In genomic region chr1:226107471-226108460, GRCh38 we compare ENCODE assay signal across 11 cellular contexts. TPM values are rescaled to one million over a fixed set of nuclear protein-coding genes. Genes with fewer than 3 reads are reported as not detected.
A peak's percentile ranks its signal among the peaks of the same experiment; 100 is the strongest.
DNase-seq lines count a peak whose midpoint lies in the region; ATAC-seq, FAIRE-seq and TF ChIP-seq lines count a peak whose summit lies in the region.
"Had no signal": no experiment of that assay in that cellular context is flagged by ENCODE, and none has a peak within 500 bp of the region (broad histone marks: within the 10 kb centered on the region; RNA-seq: fewer than 3 reads in every experiment).

No MANE protein-coding gene starts in this region.

- POLR2A ChIA-PET in HEK293T (lab: Yijun Ruan, JAX) = interaction anchor here (1.8 to 5.7 kb wide), 4 partner anchors 13 to 45 kb away, joined by 11 to 47 read pairs (median 17); partner anchors contain the start of gene H3-3A

- no peaks in the 10 kb centered on the region for H3K36me3 Mint-ChIP-seq in dendritic cell treated with granulocyte-macrophage colony-stimulating factor and Interleukin-4, amounts not matched to agents 40 ng/mL and 50 ng/mL, for 4 days (ENCODE audit: low read depth)
- no peaks in the 10 kb centered on the region for H3K36me3 Mint-ChIP-seq in activated T-cell treated with anti-CD3 and anti-CD28 coated beads, Interleukin-2, amount 50 U/mL, for 24 hours (ENCODE audit: low read depth)

- CTCF ChIA-PET in HEK293T (lab: Yijun Ruan, JAX) = interaction anchor here (0.7 kb wide), 1 partner anchor 43 kb away, joined by 3 read pairs; no protein-coding TSS in a partner anchor

- ATAC-seq in HG03108 (IDR thresholded peaks at IDR 0.05; ENCODE audit: unreplicated experiment) = peak; percentile 27
- ATAC-seq in HG02852 (IDR thresholded peaks at IDR 0.05; ENCODE audit: unreplicated experiment) = no peak
- ATAC-seq: stimulated activated naive CD8-positive, alpha-beta T cell treated with anti-CD3 and anti-CD28 coated beads, Interleukin-15, Interleukin-2, amounts not matched to agents 100 U/mL and 50 U/mL, for 24 hours had no signal

- H3K4me3 Mint-ChIP-seq in dendritic cell treated with granulocyte-macrophage colony-stimulating factor and Interleukin-4, amounts not matched to agents 40 ng/mL and 50 ng/mL, for 4 days = no peak overlapping the region
- no peak overlapping the region for H3K4me3 Mint-ChIP-seq in activated T-cell treated with anti-CD3 and anti-CD28 coated beads, Interleukin-2, amount 50 U/mL, for 24 hours

- H3K27ac Mint-ChIP-seq in dendritic cell treated with granulocyte-macrophage colony-stimulating factor and Interleukin-4, amounts not matched to agents 40 ng/mL and 50 ng/mL, for 4 days = peak overlapping the region; percentile 96
- H3K27ac Mint-ChIP-seq in activated T-cell treated with anti-CD3 and anti-CD28 coated beads, Interleukin-2, amount 50 U/mL, for 24 hours = no peak overlapping the region

- no peak for TF ChIP-seq POLR2A in prostate gland (IDR thresholded peaks at IDR 0.05)

- DNase-seq in DMS53 treated with DMSO at 0.1 percent for 48 hours (lab: John Stamatoyannopoulos, UW; ENCODE audit: unreplicated experiment) (peak; percentile 8), prostate gland (ENCODE audit: low spot score) (peak; percentile 21), kidney (no peak), HEK293T (ENCODE audit: extremely low spot score) (no peak)
- DNase-seq in activated T-cell treated with anti-CD3 and anti-CD28 coated beads, Interleukin-2, amount 50 U/mL, for 24 hours = no peak
- DNase-seq: activated CD8-positive, alpha-beta memory T cell treated with anti-CD3 and anti-CD28 coated beads, Interleukin-2, amount 50 U/mL, for 48 hours; stimulated activated naive CD8-positive, alpha-beta T cell treated with anti-CD3 and anti-CD28 coated beads, Interleukin-15, Interleukin-2, amounts not matched to agents 100 U/mL and 50 U/mL, for 24 hours had no signal

- no peak overlapping the region for H3K9ac ChIP-seq in kidney (ENCODE audit: low read length in 2 of 2)

- peak overlapping the region; percentile 20 to 96 for H3K27ac ChIP-seq in prostate gland
- no peak overlapping the region for H3K27ac ChIP-seq in kidney (ENCODE audit: low read depth in 2 of 2, low read length in 2 of 2)
- H3K27ac ChIP-seq: cardiac muscle cell had no signal

- H3K36me3 ChIP-seq in prostate gland (no peaks in the 10 kb centered on the region), kidney (ENCODE audit: control insufficient read depth in 1 of 2, insufficient read depth in 2 of 2, low read length in 2 of 2) (no peaks in the 10 kb centered on the region)
- H3K36me3 ChIP-seq: cardiac muscle cell had no signal

- no peaks in the 10 kb centered on the region for H3K9me3 Mint-ChIP-seq in dendritic cell treated with granulocyte-macrophage colony-stimulating factor and Interleukin-4, amounts not matched to agents 40 ng/mL and 50 ng/mL, for 4 days
- H3K9me3 Mint-ChIP-seq in activated T-cell treated with anti-CD3 and anti-CD28 coated beads, Interleukin-2, amount 50 U/mL, for 24 hours = no peaks in the 10 kb centered on the region

- 66% methylated on average over 3 of the region's 3 CpGs for WGBS in prostate gland

- TF ChIP-seq CTCF in prostate gland (IDR thresholded peaks at IDR 0.05) (peak in 1 of 4 experiments; percentile 25), kidney (IDR thresholded peaks at IDR 0.05; ENCODE audit: borderline replicate concordance, extremely low read depth, insufficient read depth) (no peak)

- peaks cover 8% of the 10 kb centered on the region for H3K27me3 Mint-ChIP-seq in dendritic cell treated with granulocyte-macrophage colony-stimulating factor and Interleukin-4, amounts not matched to agents 40 ng/mL and 50 ng/mL, for 4 days
- H3K27me3 Mint-ChIP-seq in activated T-cell treated with anti-CD3 and anti-CD28 coated beads, Interleukin-2, amount 50 U/mL, for 24 hours = no peaks in the 10 kb centered on the region

- H3K4me1 ChIP-seq in prostate gland (replicated peaks) = peaks cover 7% of the 10 kb centered on the region
- peaks cover 10% of the 10 kb centered on the region in 2 donors for H3K4me1 ChIP-seq in kidney (ENCODE audit: control insufficient read depth in 1 of 2, insufficient read depth in 1 of 2, low read depth in 1 of 2, low read length in 2 of 2)

- H3K9me3 ChIP-seq in prostate gland = no peaks in the 10 kb centered on the region
- H3K9me3 ChIP-seq in kidney (ENCODE audit: control insufficient read depth in 1 of 2, low read length in 2 of 2) = no peaks in the 10 kb centered on the region

- H3K27me3 ChIP-seq in prostate gland (replicated peaks; ENCODE audit: insufficient read depth) = no peaks in the 10 kb centered on the region
- H3K27me3 ChIP-seq: cardiac muscle cell had no signal

- no peak overlapping the region for H3K4me3 ChIP-seq in prostate gland
- no peak overlapping the region for H3K4me3 ChIP-seq in kidney (ENCODE audit: low read length in 2 of 2)
- H3K4me3 ChIP-seq: cardiac muscle cell had no signal

- H3K4me1 Mint-ChIP-seq in dendritic cell treated with granulocyte-macrophage colony-stimulating factor and Interleukin-4, amounts not matched to agents 40 ng/mL and 50 ng/mL, for 4 days (ENCODE audit: low read depth) = peaks cover 44% of the 10 kb centered on the region
- H3K4me1 Mint-ChIP-seq in activated T-cell treated with anti-CD3 and anti-CD28 coated beads, Interleukin-2, amount 50 U/mL, for 24 hours (ENCODE audit: low read depth) = peaks cover 17% of the 10 kb centered on the region

- intact Hi-C loops in dendritic cell treated with granulocyte-macrophage colony-stimulating factor and Interleukin-4, amounts not matched to agents 40 ng/mL and 50 ng/mL, for 4 days (cut with micrococcal nuclease) = loop anchor here (2.0 kb wide), 1 partner anchor 25 kb away; no protein-coding TSS in a partner anchor
- intact Hi-C loops in prostate gland (cut with DNase I) (no loop called here), kidney (cut with DNase I) (no loop called here)

- no peak for FAIRE-seq in kidney (lab: Jason Lieb, UNC)

TF ChIP-seq in HEK293T, 16 proteins besides CTCF, POLR2A, EP300 and RAD21:
- no peak for TF ChIP-seq ARNT (IDR thresholded peaks at IDR 0.05)
- TF ChIP-seq ELF4 (IDR thresholded peaks at IDR 0.05) = no peak
- TF ChIP-seq SUZ12 (IDR thresholded peaks at IDR 0.05) = no peak
- no peak for TF ChIP-seq FOXK2 (IDR thresholded peaks at IDR 0.05)
- TF ChIP-seq ZNF384 (IDR thresholded peaks at IDR 0.05) = no peak
- TF ChIP-seq L3MBTL2 (conservative IDR thresholded peaks at IDR 0.05) = no peak
- TF ChIP-seq FOXA1 (IDR thresholded peaks at IDR 0.05) = no peak
- no peak for TF ChIP-seq TARDBP (IDR thresholded peaks at IDR 0.05)

RNA-seq across cellular contexts. Expression of gene H3-3A, which starts 45.2 kb away (rescaled TPM):
- total RNA-seq in prostate gland (100 to 1,000 TPM; 400 to 481 TPM), kidney (524 TPM)
- polyA plus RNA-seq in kidney (ENCODE audit: insufficient read depth, low read depth, low replicate concordance) = 404 TPM

Comparison
In these comparisons a context has a peak if more than half of its experiments do, and no peak if none do; other contexts are left out.
1. DNase-seq: peak in DMS53 treated with DMSO at 0.1 percent for 48 hours (single experiment) and prostate gland (single experiment); none in kidney (single experiment), HEK293T (single experiment) and activated T-cell treated with anti-CD3 and anti-CD28 coated beads, Interleukin-2, amount 50 U/mL, for 24 hours (single experiment).
2. H3K27ac ChIP-seq: peak in prostate gland (2 of 2); none in kidney (0 of 2).